In the genomic region with DNA sequence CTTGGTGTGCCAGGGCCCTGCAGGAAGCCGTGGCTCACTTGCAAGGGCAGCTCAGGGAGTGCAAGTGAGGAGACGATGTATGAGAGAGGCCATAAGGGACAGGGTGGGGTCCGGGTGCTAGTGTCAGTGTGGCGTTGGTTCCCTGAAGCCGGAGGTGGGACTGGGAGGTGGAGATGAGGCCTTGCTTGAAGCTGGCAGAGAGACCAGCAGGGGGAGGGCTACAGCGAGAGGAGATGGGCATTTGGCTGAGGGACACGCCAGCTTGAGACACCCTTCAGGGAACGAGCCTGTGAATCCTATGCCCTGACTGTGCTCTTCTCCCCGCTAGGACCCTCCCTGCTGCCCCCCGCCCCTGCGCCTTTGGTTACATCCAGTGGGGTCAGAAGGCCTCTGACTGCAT, we compare ENCODE assay signal across 16 cellular contexts.
"Had no signal": no experiment of that assay in that cellular context is flagged by ENCODE, and none has a peak within 500 bp of the region (broad histone marks: within the 10 kb centered on the region; RNA-seq: fewer than 3 reads in every experiment).

No MANE protein-coding gene starts in this region.

- H3K27ac Mint-ChIP-seq: activated naive CD4-positive, alpha-beta T cell treated with anti-CD3 and anti-CD28 coated beads for 36 hours; activated T-helper 17 cell treated with anti-CD3 and anti-CD28 coated beads, Interleukin-2, amount 50 U/mL, for 72 hours; naive B cell; progenitor cell of endocrine pancreas; stimulated activated naive B cell treated with anti-CD40 and anti-IgM and Interleukin-4, amounts not matched to agents 10 μg/mL and 1 μg/mL and 100 μg/mL, for 72 hours had no signal

- H3K9me3 ChIP-seq: gastroesophageal sphincter, heart right ventricle, left lung, right atrium auricular region, thyroid gland, vagina had no signal

- H3K27me3 ChIP-seq: right atrium auricular region, thyroid gland, vagina had no signal

- H3K36me3 ChIP-seq: gastroesophageal sphincter, heart right ventricle, left lung, right atrium auricular region, thyroid gland, vagina had no signal

- H3K9me3 Mint-ChIP-seq: activated naive CD4-positive, alpha-beta T cell treated with anti-CD3 and anti-CD28 coated beads for 36 hours; activated T-helper 17 cell treated with anti-CD3 and anti-CD28 coated beads, Interleukin-2, amount 50 U/mL, for 72 hours; stimulated activated naive B cell treated with anti-CD40 and anti-IgM and Interleukin-4, amounts not matched to agents 10 μg/mL and 1 μg/mL and 100 μg/mL, for 72 hours had no signal

- H3K4me3 Mint-ChIP-seq: activated naive CD4-positive, alpha-beta T cell treated with anti-CD3 and anti-CD28 coated beads for 36 hours; activated T-helper 17 cell treated with anti-CD3 and anti-CD28 coated beads, Interleukin-2, amount 50 U/mL, for 72 hours; naive B cell; stimulated activated naive B cell treated with anti-CD40 and anti-IgM and Interleukin-4, amounts not matched to agents 10 μg/mL and 1 μg/mL and 100 μg/mL, for 72 hours had no signal

- DNase-seq: activated naive CD4-positive, alpha-beta T cell treated with anti-CD3 and anti-CD28 coated beads for 36 hours; activated T-cell treated with anti-CD3 and anti-CD28 coated beads for 4 hours; heart right ventricle; left lung; mammary epithelial cell; naive B cell; stimulated activated CD4-positive, alpha-beta T cell treated with anti-CD3 and anti-CD28 coated beads, Interleukin-15, amount 100 ng/mL, for 24 hours; stimulated activated CD4-positive, alpha-beta T cell treated with anti-CD3 and anti-CD28 coated beads, Interleukin-4, amount 100 ng/mL, for 1 hour; stimulated activated naive B cell treated with anti-CD40 and anti-IgM and Interleukin-4, amounts not matched to agents 10 μg/mL and 1 μg/mL and 100 μg/mL, for 72 hours; thyroid gland had no signal

- H3K4me1 Mint-ChIP-seq: activated T-helper 17 cell treated with anti-CD3 and anti-CD28 coated beads, Interleukin-2, amount 50 U/mL, for 72 hours; naive B cell; stimulated activated naive B cell treated with anti-CD40 and anti-IgM and Interleukin-4, amounts not matched to agents 10 μg/mL and 1 μg/mL and 100 μg/mL, for 72 hours had no signal

- H3K4me3 ChIP-seq: gastroesophageal sphincter, heart right ventricle, left lung, right atrium auricular region, skin epidermis, thyroid gland, vagina had no signal

- H3K27ac ChIP-seq: gastroesophageal sphincter, heart right ventricle, left lung, right atrium auricular region, skin epidermis, thyroid gland, vagina had no signal

- H3K27me3 Mint-ChIP-seq: activated T-helper 17 cell treated with anti-CD3 and anti-CD28 coated beads, Interleukin-2, amount 50 U/mL, for 72 hours; naive B cell; stimulated activated naive B cell treated with anti-CD40 and anti-IgM and Interleukin-4, amounts not matched to agents 10 μg/mL and 1 μg/mL and 100 μg/mL, for 72 hours had no signal

- H3K36me3 Mint-ChIP-seq: naive B cell; stimulated activated naive B cell treated with anti-CD40 and anti-IgM and Interleukin-4, amounts not matched to agents 10 μg/mL and 1 μg/mL and 100 μg/mL, for 72 hours had no signal

- H3K4me1 ChIP-seq: gastroesophageal sphincter, heart right ventricle, left lung, right atrium auricular region, thyroid gland, vagina had no signal
